Comparison of ENCODE assay signal across 20 cellular contexts in genomic region chr13:23725922-23726321, GRCh38.
DNase-seq lines count a peak whose midpoint lies in the region; ATAC-seq and TF ChIP-seq lines count a peak whose summit lies in the region.
"Had no signal": no experiment of that assay in that cellular context is flagged by ENCODE, and none has a peak within 500 bp of the region (broad histone marks: within the 10 kb centered on the region; RNA-seq: fewer than 3 reads in every experiment).

No MANE protein-coding gene starts in this region.

- H3K9me3 ChIP-seq in IMR-90 (ENCODE audit: control insufficient read depth, insufficient read depth, low read length) (no peaks in the 10 kb centered on the region), right cardiac atrium (ENCODE audit: control insufficient read depth, low read length) (no peaks in the 10 kb centered on the region), thoracic aorta (no peaks in the 10 kb centered on the region), BE2C (no peaks in the 10 kb centered on the region)
- H3K9me3 ChIP-seq in CD8-positive, alpha-beta T cell (ENCODE audit: low read length): no peaks in the 10 kb centered on the region
- H3K9me3 ChIP-seq: MG63 had no signal

- no peak overlapping the region for H3K23ac ChIP-seq in IMR-90 (ENCODE audit: low read depth, low read length)

- H3K4me3 Mint-ChIP-seq in CD8-positive, alpha-beta T cell: no peak overlapping the region
- H3K4me3 Mint-ChIP-seq: GM23338, IgD-negative memory B cell had no signal

- no peak overlapping the region for H2BK20ac ChIP-seq in IMR-90 (ENCODE audit: low read depth, low read length)

- no peak overlapping the region for H2AK9ac ChIP-seq in IMR-90 (replicated peaks; ENCODE audit: low read depth, low read length, poor library complexity)

- DNase-seq in IMR-90 (no peak), amniotic epithelial cell (ENCODE audit: low read depth) (peak; percentile 65), right cardiac atrium (peak in 1 of 3 donors; percentile 55), thoracic aorta (ENCODE audit: low spot score) (no peak), BE2C (no peak)
- DNase-seq in CD8-positive, alpha-beta T cell: no peak
- DNase-seq: AML-193, COR-L47, Karpas-422, MG63, NCI-H1092, NCI-H1436 treated with DMSO at 0.1 percent for 48 hours, NCI-H2029 treated with DMSO at 0.1 percent for 48 hours, NCI-H446 treated with DMSO at 0.1 percent for 48 hours had no signal

- no peak overlapping the region; the same call in 1 of the 2 replicates for H4K5ac ChIP-seq in IMR-90 (ENCODE audit: low read depth, low read length)

- no peak for TF ChIP-seq RAD21 in IMR-90 (IDR thresholded peaks at IDR 0.05; ENCODE audit: low read length)

- H3K4me1 Mint-ChIP-seq in CD8-positive, alpha-beta T cell (ENCODE audit: low read depth): no peaks in the 10 kb centered on the region
- H3K4me1 Mint-ChIP-seq: IgD-negative memory B cell had no signal

- H2AFZ ChIP-seq in IMR-90 (replicated peaks; ENCODE audit: low read length, poor library complexity): no peak overlapping the region
- H2AFZ ChIP-seq: GM23338 had no signal

- H3K27me3 ChIP-seq in IMR-90 (ENCODE audit: control insufficient read depth, insufficient read depth, low read length) (no peaks in the 10 kb centered on the region), right cardiac atrium (ENCODE audit: control insufficient read depth, insufficient read depth) (no peaks in the 10 kb centered on the region), thoracic aorta (replicated peaks; ENCODE audit: insufficient read depth) (no peaks in the 10 kb centered on the region), BE2C (no peaks in the 10 kb centered on the region)
- no peaks in the 10 kb centered on the region for H3K27me3 ChIP-seq in CD8-positive, alpha-beta T cell (ENCODE audit: insufficient read depth, low read length)
- H3K27me3 ChIP-seq: MG63 had no signal

- BruUV-seq in IMR-90 (replicated peaks; lab: Mats Ljungman, UMichigan): no TSS peak

- H3K9me1 ChIP-seq in IMR-90 (ENCODE audit: insufficient read depth, low read length): peaks cover 18% of the 10 kb centered on the region; the same call in 1 of the 2 replicates

- no peaks in the 10 kb centered on the region for H3K27me3 Mint-ChIP-seq in CD8-positive, alpha-beta T cell (ENCODE audit: low read depth)
- H3K27me3 Mint-ChIP-seq: IgD-negative memory B cell had no signal

- H4K8ac ChIP-seq in IMR-90 (ENCODE audit: low read depth in 2 of 2, low read length in 2 of 2): no peak overlapping the region

- no peak overlapping the region; the same call in 1 of the 2 replicates for H4K91ac ChIP-seq in IMR-90 (ENCODE audit: insufficient read depth, low read depth, low read length)

- dilution Hi-C loops in IMR-90 (cut with HindIII; ENCODE audit: low sequenced_read_pairs, unreplicated experiment): no loop called here

- peaks cover 17% of the 10 kb centered on the region for H3K4me1 ChIP-seq in IMR-90 (ENCODE audit: control insufficient read depth, insufficient read depth, low read length)
- peaks cover 8% of the 10 kb centered on the region for H3K4me1 ChIP-seq in right cardiac atrium (ENCODE audit: control insufficient read depth, insufficient read depth, low read length)
- peaks cover 7 to 29% of the 10 kb centered on the region in 2 donors for H3K4me1 ChIP-seq in thoracic aorta (ENCODE audit: control insufficient read depth in 1 of 2, low read depth in 2 of 2)
- no peaks in the 10 kb centered on the region for H3K4me1 ChIP-seq in CD8-positive, alpha-beta T cell (ENCODE audit: insufficient read depth, low read length)
- peaks cover 4% of the 10 kb centered on the region; the same call in 1 of the 2 replicates for H3K4me1 ChIP-seq in BE2C

- H3K56ac ChIP-seq in IMR-90 (ENCODE audit: extremely low read depth, insufficient read depth, low read length): no peak overlapping the region

- TF ChIP-seq POLR2A in IMR-90 (IDR thresholded peaks at IDR 0.05; ENCODE audit: low read depth, low read length): no peak

- WGBS in IMR-90 (ENCODE audit: extremely low coverage in 2 of 2, insufficient read length in 1 of 2), 2 experiments: 100% methylated on average over 5 of the region's 10 CpGs; no CpG with 5 or more reads in 1 of the 2 experiments
- WGBS in right cardiac atrium: 80% methylated on average over 10 of the region's 10 CpGs

- H2AK5ac ChIP-seq in IMR-90 (ENCODE audit: low read depth, low read length): peak overlapping the region; percentile 66; the same call in 1 of the 2 replicates

- peaks cover 17% of the 10 kb centered on the region for H3K36me3 Mint-ChIP-seq in CD8-positive, alpha-beta T cell

- no peak overlapping the region for H3K14ac ChIP-seq in IMR-90 (replicated peaks; ENCODE audit: low read depth, low read length)

- no peaks in the 10 kb centered on the region for H3K79me1 ChIP-seq in IMR-90 (ENCODE audit: low read depth in 1 of 2, low read length in 2 of 2)

- no peak overlapping the region for H3K4ac ChIP-seq in IMR-90 (ENCODE audit: low read depth, low read length)

- H3K36me3 ChIP-seq in IMR-90 (ENCODE audit: control insufficient read depth, insufficient read depth, low read length) (peaks cover 6% of the 10 kb centered on the region; the same call in 1 of the 2 replicates), thoracic aorta (peaks cover 4% of the 10 kb centered on the region), BE2C (no peaks in the 10 kb centered on the region)
- no peaks in the 10 kb centered on the region for H3K36me3 ChIP-seq in CD8-positive, alpha-beta T cell (ENCODE audit: insufficient read depth, low read length)

- CTCF ChIA-PET in IMR-90 (lab: Yijun Ruan, JAX): no interaction called here
- CTCF ChIA-PET in CD8-positive, alpha-beta T cell (lab: Charles Lee): no interaction called here

- no peak overlapping the region for H3K4me2 ChIP-seq in IMR-90 (ENCODE audit: low read depth, low read length)
- H3K4me2 ChIP-seq: GM23338 had no signal

- ATAC-seq in IMR-90 (ENCODE audit: low read depth): no peak
- ATAC-seq in right cardiac atrium: peak; percentile 53 to 56
- ATAC-seq in thoracic aorta (ENCODE audit: insufficient number of reproducible peaks, low FRiP score, low read depth): peak; percentile 57
- no peak for ATAC-seq in GM21576 (IDR thresholded peaks at IDR 0.05; ENCODE audit: unreplicated experiment)
- ATAC-seq in CD8-positive, alpha-beta T cell: no peak
- ATAC-seq: GM23338, HCT116, Panc1 had no signal

- in situ Hi-C loops in IMR-90 (cut with MboI; ENCODE audit: low sequenced_read_pairs): no loop called here

- H2BK120ac ChIP-seq in IMR-90 (ENCODE audit: low read depth, low read length): no peak overlapping the region

- no peak overlapping the region for H3K27ac Mint-ChIP-seq in CD8-positive, alpha-beta T cell
- H3K27ac Mint-ChIP-seq: GM23338, IgD-negative memory B cell had no signal

- H3K27ac ChIP-seq in IMR-90 (ENCODE audit: insufficient read depth, low read length): no peak overlapping the region
- peak overlapping the region; percentile 37 for H3K27ac ChIP-seq in right cardiac atrium (ENCODE audit: low read length)
- peak overlapping the region; percentile 71 to 78 for H3K27ac ChIP-seq in thoracic aorta
- no peak overlapping the region for H3K27ac ChIP-seq in CD8-positive, alpha-beta T cell (ENCODE audit: low read depth, low read length)
- H3K27ac ChIP-seq: HL-60 had no signal

- H3K9ac ChIP-seq in IMR-90 (ENCODE audit: low read depth, low read length): no peak overlapping the region

- POLR2A ChIA-PET in IMR-90 (lab: Charles Lee; ENCODE audit: unreplicated experiment): no interaction called here
- POLR2A ChIA-PET in CD8-positive, alpha-beta T cell (lab: Charles Lee): no interaction called here

- no peaks in the 10 kb centered on the region for H4K20me1 ChIP-seq in IMR-90 (ENCODE audit: insufficient read depth, low read length)

- intact Hi-C loops in IMR-90 (cut with micrococcal nuclease): no loop called here
- intact Hi-C loops in right cardiac atrium (cut with DNase I): loop anchor here in 1 of 4 donors (10.0 kb wide), 1 partner anchor 139 kb away; no protein-coding TSS in a partner anchor
- intact Hi-C loops in CD8-positive, alpha-beta T cell (cut with DNase I, micrococcal nuclease): no loop called here

- H3K9me3 Mint-ChIP-seq in CD8-positive, alpha-beta T cell: no peaks in the 10 kb centered on the region
- H3K9me3 Mint-ChIP-seq: GM23338, IgD-negative memory B cell had no signal

- no peak overlapping the region; the same call in 1 of the 2 replicates for H3K18ac ChIP-seq in IMR-90 (ENCODE audit: low read depth, low read length)

- H2BK5ac ChIP-seq in IMR-90 (ENCODE audit: low read depth, low read length, poor library complexity, severe bottlenecking): no peak overlapping the region

- H3K4me3 ChIP-seq in IMR-90 (ENCODE audit: insufficient read depth, low read depth, low read length) (no peak overlapping the region), right cardiac atrium (ENCODE audit: low read length) (no peak overlapping the region), thoracic aorta (no peak overlapping the region), BE2C (ENCODE audit: low read depth, low read length) (no peak overlapping the region)
- H3K4me3 ChIP-seq in CD8-positive, alpha-beta T cell (ENCODE audit: low read depth, low read length): no peak overlapping the region
- H3K4me3 ChIP-seq: GM23338, MG63 had no signal

- TF ChIP-seq CTCF in IMR-90 (conservative IDR thresholded peaks at IDR 0.05; ENCODE audit: low read depth, low read length) (no peak), thoracic aorta (IDR thresholded peaks at IDR 0.05) (no peak), BE2C (IDR thresholded peaks at IDR 0.05; ENCODE audit: low read depth, low read length) (no peak)
- no peak for TF ChIP-seq CTCF in CD8-positive, alpha-beta T cell (IDR thresholded peaks at IDR 0.05)

- H2BK15ac ChIP-seq in IMR-90 (ENCODE audit: low read depth, low read length): no peak overlapping the region

TF ChIP-seq in IMR-90, 13 proteins besides CTCF, POLR2A, EP300 and RAD21:
- TF ChIP-seq MAZ (IDR thresholded peaks at IDR 0.05; ENCODE audit: borderline replicate concordance, low read depth, low read length) (no peak), FOS (IDR thresholded peaks at IDR 0.05; ENCODE audit: low read depth, low read length) (no peak), NFE2L2 (IDR thresholded peaks at IDR 0.05; ENCODE audit: low read depth, low read length) (no peak), MAFK (IDR thresholded peaks at IDR 0.05; ENCODE audit: low read depth, low read length) (no peak), SMC3 (IDR thresholded peaks at IDR 0.05; ENCODE audit: low read depth, low read length) (no peak), MXI1 (IDR thresholded peaks at IDR 0.05; ENCODE audit: borderline replicate concordance, low read depth, low read length) (no peak)

Comparison
In these comparisons a context has a peak if more than half of its experiments do, and no peak if none do; other contexts are left out.
1. ATAC-seq: peak in right cardiac atrium (2 of 2) and thoracic aorta (single experiment); none in IMR-90 (single experiment), GM21576 (single experiment) and CD8-positive, alpha-beta T cell (single experiment).
2. H3K27ac ChIP-seq: peak in right cardiac atrium (single experiment) and thoracic aorta (2 of 2); none in IMR-90 (single experiment) and CD8-positive, alpha-beta T cell (single experiment).